Comparison of ENCODE assay signal across 27 cellular contexts in the genomic region with DNA sequence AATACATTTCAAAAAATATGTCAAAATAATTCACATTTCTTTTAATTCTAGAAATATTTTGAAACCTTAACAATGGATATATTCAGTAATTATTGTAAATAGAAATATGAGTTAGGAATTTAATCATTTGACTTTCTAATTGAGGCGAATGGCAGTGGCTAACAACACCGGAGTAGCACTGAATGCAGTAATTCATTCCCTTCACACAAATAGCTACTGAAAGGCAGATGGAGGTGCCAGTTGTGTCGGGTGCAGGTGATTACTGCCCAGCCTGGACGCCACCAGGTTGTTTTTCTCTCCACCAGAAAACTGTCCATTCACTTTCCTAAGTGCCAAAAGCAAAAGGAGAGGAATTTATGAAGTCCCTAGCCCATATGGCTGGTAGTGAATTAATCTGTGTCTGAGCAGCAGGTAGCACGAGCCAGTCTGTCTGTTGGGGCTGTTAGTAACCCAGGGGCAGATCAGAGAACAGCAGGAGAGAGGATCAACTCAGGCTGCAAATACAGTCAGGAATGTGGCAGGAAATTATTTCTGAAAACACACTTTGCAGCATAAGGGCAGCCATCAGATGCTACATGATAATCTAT.
DNase-seq lines count a peak whose midpoint lies in the region; ATAC-seq and FAIRE-seq lines count a peak whose summit lies in the region.
"Had no signal": no experiment of that assay in that cellular context is flagged by ENCODE, and none has a peak within 500 bp of the region (broad histone marks: within the 10 kb centered on the region; RNA-seq: fewer than 3 reads in every experiment).

No MANE protein-coding gene starts in this region.

- DNase-seq in NCI-H526 (lab: John Stamatoyannopoulos, UW) (peak; percentile 75 to 78), cerebellum (ENCODE audit: low spot score) (peak; percentile 70), pons (ENCODE audit: low spot score) (peak; percentile 3), NCI-H510A treated with DMSO at 0.1 percent for 48 hours (lab: John Stamatoyannopoulos, UW) (no peak), NCI-H2029 (lab: John Stamatoyannopoulos, UW) (no peak)
- DNase-seq: activated naive CD8-positive, alpha-beta T cell treated with anti-CD3 and anti-CD28 coated beads, Interleukin-2, amount 50 U/mL, for 24 hours; activated T-cell treated with anti-CD3 and anti-CD28 coated beads, Interleukin-2, amount 50 U/mL, for 48 hours; CD8-positive, alpha-beta memory T cell; dermis blood vessel endothelial cell; esophagus squamous epithelium; foreskin keratinocyte; heart left ventricle; Karpas-422; midbrain; naive B cell; NCI-H146; nucleus accumbens; RPMI8226; SJCRH30; stimulated activated CD4-positive, alpha-beta T cell treated with anti-CD3 and anti-CD28 coated beads, Interleukin-12 subunit alpha, Interleukin-12 subunit beta, amount 100 ng/mL, for 4 hours; stimulated activated CD4-positive, alpha-beta T cell treated with anti-CD3 and anti-CD28 coated beads, Interleukin-4, amount 100 ng/mL, for 1 hour; tibial artery had no signal

- FAIRE-seq in G401.6 (lab: Jason Lieb, UNC): peak; percentile 98
- FAIRE-seq: astrocyte had no signal

- no peak for ATAC-seq in GM21576 (IDR thresholded peaks at IDR 0.05; ENCODE audit: unreplicated experiment)
- ATAC-seq: activated naive CD8-positive, alpha-beta T cell treated with anti-CD3 and anti-CD28 coated beads, Interleukin-2, amount 50 U/mL, for 24 hours; foreskin keratinocyte; HCT116; heart left ventricle; sciatic nerve had no signal

Comparison
In these comparisons a context has a peak if more than half of its experiments do, and no peak if none do; other contexts are left out.
1. DNase-seq: peak in NCI-H526 (2 of 2), cerebellum (single experiment) and pons (single experiment); none in NCI-H510A treated with DMSO at 0.1 percent for 48 hours (single experiment) and NCI-H2029 (single experiment).